Comparison of ENCODE assay signal across 1 cellular context in the genomic region with DNA sequence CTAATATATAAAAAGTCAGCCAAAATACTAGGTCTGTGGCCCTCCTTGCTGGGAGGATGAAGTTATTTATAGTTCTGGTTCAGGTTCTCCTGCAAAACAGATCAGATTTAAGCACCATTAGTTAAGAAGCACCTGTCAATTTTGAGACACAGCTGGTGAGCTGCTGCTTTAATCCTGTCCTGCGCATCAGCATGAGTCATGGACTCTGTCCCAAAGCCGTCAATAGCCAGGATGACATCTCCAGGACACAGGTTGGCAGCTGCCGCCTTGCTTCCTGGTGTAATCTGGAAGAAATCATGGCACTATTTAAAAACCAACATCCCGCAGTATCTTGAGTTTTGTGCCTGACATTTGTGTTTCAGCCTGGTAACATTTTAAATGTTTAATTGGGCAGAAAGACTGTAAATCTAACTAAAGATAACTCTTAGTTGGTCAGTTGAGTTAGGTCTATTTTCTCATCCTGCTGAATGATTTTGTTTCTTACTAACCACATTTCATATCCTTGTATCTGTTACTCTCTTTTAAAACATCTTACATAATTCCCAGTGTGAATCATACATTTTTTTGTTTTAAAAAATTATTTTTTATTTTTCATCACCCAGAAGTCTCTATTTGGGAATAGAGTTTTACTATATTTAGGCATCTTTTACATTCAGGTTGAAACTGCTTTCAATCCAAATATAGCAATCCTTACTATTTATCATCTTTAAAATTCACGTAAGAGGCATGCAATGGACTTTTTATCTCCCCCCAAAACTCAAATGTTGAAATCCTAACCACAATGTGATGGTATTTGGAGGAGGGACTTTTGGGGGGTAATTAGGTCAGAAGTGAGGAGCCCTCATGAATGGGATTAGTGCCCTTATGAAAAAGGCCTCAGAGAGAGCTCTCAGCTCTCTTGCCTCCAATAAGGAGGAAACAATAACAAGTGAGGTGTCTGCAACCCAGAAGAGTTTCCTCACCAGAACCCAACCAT.
TF ChIP-seq lines count a peak whose summit lies in the region.

No MANE protein-coding gene starts in this region.

TF ChIP-seq in IMR-90, 13 proteins besides CTCF, POLR2A, EP300 and RAD21:
- TF ChIP-seq USF2 (IDR thresholded peaks at IDR 0.05; ENCODE audit: low read depth, low read length) (no peak), FOS (IDR thresholded peaks at IDR 0.05; ENCODE audit: low read depth, low read length) (no peak), RCOR1 (IDR thresholded peaks at IDR 0.05; ENCODE audit: insufficient replicate concordance, low read length) (no peak), CEBPB (IDR thresholded peaks at IDR 0.05; ENCODE audit: low read depth, low read length) (no peak), MAFK (IDR thresholded peaks at IDR 0.05; ENCODE audit: low read depth, low read length) (no peak), NFE2L2 (IDR thresholded peaks at IDR 0.05; ENCODE audit: low read depth, low read length) (no peak), MXI1 (IDR thresholded peaks at IDR 0.05; ENCODE audit: borderline replicate concordance, low read depth, low read length) (no peak), SMC3 (IDR thresholded peaks at IDR 0.05; ENCODE audit: low read depth, low read length) (no peak), MAZ (IDR thresholded peaks at IDR 0.05; ENCODE audit: borderline replicate concordance, low read depth, low read length) (no peak), RFX5 (IDR thresholded peaks at IDR 0.05; ENCODE audit: low read depth, low read length) (no peak), CHD1 (IDR thresholded peaks at IDR 0.05; ENCODE audit: low read depth, low read length) (no peak), BHLHE40 (IDR thresholded peaks at IDR 0.05; ENCODE audit: low read depth, low read length) (no peak)
- TF ChIP-seq, protein P1, sequence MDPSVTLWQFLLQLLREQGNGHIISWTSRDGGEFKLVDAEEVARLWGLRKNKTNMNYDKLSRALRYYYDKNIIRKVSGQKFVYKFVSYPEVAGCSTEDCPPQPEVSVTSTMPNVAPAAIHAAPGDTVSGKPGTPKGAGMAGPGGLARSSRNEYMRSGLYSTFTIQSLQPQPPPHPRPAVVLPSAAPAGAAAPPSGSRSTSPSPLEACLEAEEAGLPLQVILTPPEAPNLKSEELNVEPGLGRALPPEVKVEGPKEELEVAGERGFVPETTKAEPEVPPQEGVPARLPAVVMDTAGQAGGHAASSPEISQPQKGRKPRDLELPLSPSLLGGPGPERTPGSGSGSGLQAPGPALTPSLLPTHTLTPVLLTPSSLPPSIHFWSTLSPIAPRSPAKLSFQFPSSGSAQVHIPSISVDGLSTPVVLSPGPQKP (IDR thresholded peaks at IDR 0.05; ENCODE audit: borderline replicate concordance, low read depth, low read length) = no peak
